11 cellular contexts compared by ENCODE assay signal in genomic region chr3:156417733-156418132, GRCh38.
"Had no signal": no experiment of that assay in that cellular context is flagged by ENCODE, and none has a peak within 500 bp of the region (broad histone marks: within the 10 kb centered on the region; RNA-seq: fewer than 3 reads in every experiment).

No MANE protein-coding gene starts in this region.

- H3K36me3 Mint-ChIP-seq: T-cell had no signal

- H3K4me3 ChIP-seq: breast epithelium had no signal

- H3K4me3 Mint-ChIP-seq: activated CD4-positive, alpha-beta memory T cell treated with anti-CD3 and anti-CD28 coated beads, Interleukin-2, amount 10 ng/mL, durations not matched to agents 7 days and 5 days; stimulated activated naive CD8-positive, alpha-beta T cell treated with anti-CD3 and anti-CD28 coated beads, Interleukin-15, Interleukin-2, amounts not matched to agents 100 ng/mL and 50 ng/mL, for 24 hours; T-cell had no signal

- H3K9me3 ChIP-seq: breast epithelium had no signal

- H3K4me1 Mint-ChIP-seq: activated CD4-positive, alpha-beta memory T cell treated with anti-CD3 and anti-CD28 coated beads, Interleukin-2, amount 10 ng/mL, durations not matched to agents 7 days and 5 days; T-cell had no signal

- ATAC-seq: foreskin keratinocyte, sciatic nerve, T-cell had no signal

- H3K9me3 Mint-ChIP-seq: activated CD4-positive, alpha-beta memory T cell treated with anti-CD3 and anti-CD28 coated beads, Interleukin-2, amount 10 ng/mL, durations not matched to agents 7 days and 5 days; stimulated activated naive CD8-positive, alpha-beta T cell treated with anti-CD3 and anti-CD28 coated beads, Interleukin-15, Interleukin-2, amounts not matched to agents 100 ng/mL and 50 ng/mL, for 24 hours had no signal

- H3K27me3 ChIP-seq: breast epithelium, foreskin keratinocyte had no signal

- H3K4me1 ChIP-seq: breast epithelium had no signal

- H3K27ac ChIP-seq: breast epithelium, foreskin keratinocyte had no signal

- H3K27ac Mint-ChIP-seq: activated CD4-positive, alpha-beta memory T cell treated with anti-CD3 and anti-CD28 coated beads, Interleukin-2, amount 10 ng/mL, durations not matched to agents 7 days and 5 days; stimulated activated naive CD8-positive, alpha-beta T cell treated with anti-CD3 and anti-CD28 coated beads, Interleukin-15, Interleukin-2, amounts not matched to agents 100 ng/mL and 50 ng/mL, for 24 hours; T-cell had no signal

- H3K36me3 ChIP-seq: breast epithelium had no signal

- DNase-seq: activated CD4-positive, alpha-beta memory T cell treated with anti-CD3 and anti-CD28 coated beads, Interleukin-2, amount 10 ng/mL, durations not matched to agents 7 days and 5 days; activated naive CD4-positive, alpha-beta T cell; aorta; foreskin keratinocyte; posterior cingulate gyrus; stimulated activated CD4-positive, alpha-beta T cell treated with anti-CD3 and anti-CD28 coated beads, Interleukin-4, amount 100 ng/mL, for 1 hour; T-cell; T1000 had no signal
